ENCODE assay signal across 11 cellular contexts in the genomic region with DNA sequence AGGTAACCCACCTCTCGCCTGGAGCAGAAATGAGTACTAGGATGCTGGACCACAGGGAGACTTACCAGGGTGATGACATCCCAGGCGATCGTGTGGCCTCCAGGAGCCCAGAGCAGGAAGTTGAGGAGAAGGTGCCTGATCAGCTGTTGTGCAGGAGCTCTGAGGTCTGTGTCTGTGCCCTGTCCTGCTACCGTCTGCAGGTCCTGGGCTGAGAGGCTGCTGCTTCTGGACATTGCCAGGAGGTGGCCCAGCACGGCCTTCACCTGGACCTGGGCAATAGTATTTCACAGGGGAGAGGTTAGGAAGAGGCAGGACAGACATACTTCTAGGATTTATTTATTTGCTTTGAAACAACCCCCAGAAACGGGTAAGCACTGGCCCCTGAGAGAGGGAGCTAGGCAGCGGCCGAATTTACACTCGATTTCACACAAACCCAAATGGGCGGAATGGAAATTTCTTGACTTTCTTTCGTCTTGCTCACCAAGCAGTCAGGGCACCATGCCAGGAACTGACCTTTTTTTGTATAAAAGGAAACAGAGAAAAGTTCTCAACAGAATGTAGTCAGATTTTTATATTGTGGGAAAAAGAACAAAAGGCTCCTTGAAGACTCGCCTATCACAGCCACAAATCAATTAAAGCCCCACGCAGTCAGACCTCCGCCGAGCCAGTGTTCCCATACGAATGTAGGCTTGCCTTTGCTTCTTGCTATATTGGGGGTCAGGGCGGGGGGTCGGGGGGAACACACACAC.
A peak's percentile ranks its signal among the peaks of the same experiment; 100 is the strongest.
DNase-seq lines count a peak whose midpoint lies in the region; ATAC-seq and TF ChIP-seq lines count a peak whose summit lies in the region.
"Had no signal": no experiment of that assay in that cellular context is flagged by ENCODE, and none has a peak within 500 bp of the region (broad histone marks: within the 10 kb centered on the region; RNA-seq: fewer than 3 reads in every experiment).

No MANE protein-coding gene starts in this region.

- peak; percentile 90 for DNase-seq in M059J (ENCODE audit: low read depth)
- peak; percentile 37 for DNase-seq in kidney glomerular epithelial cell (lab: John Stamatoyannopoulos, UW)
- DNase-seq in stomach: no peak
- no peak for DNase-seq in NCI-H1417 treated with DMSO at 0.1 percent for 48 hours (lab: John Stamatoyannopoulos, UW)
- no peak for DNase-seq in NCI-H2171 (lab: John Stamatoyannopoulos, UW)
- DNase-seq in HK-2 (ENCODE audit: unreplicated experiment): no peak
- DNase-seq: MM.1S, NCI-H69 had no signal

- peaks cover 11 to 56% (median 31%) of the 10 kb centered on the region in 4 donors for H3K4me1 ChIP-seq in stomach

- no peak for ATAC-seq in HG03460 (IDR thresholded peaks at IDR 0.05; ENCODE audit: unreplicated experiment)

- no peaks in the 10 kb centered on the region for H3K9me3 ChIP-seq in stomach

- H3K27me3 ChIP-seq in stomach: no peaks in the 10 kb centered on the region
- H3K27me3 ChIP-seq: cardiac muscle cell had no signal

- intact Hi-C loops in stomach (cut with DNase I; ENCODE audit: low total_unique reads): no loop called here

- no peak for TF ChIP-seq POLR2A in stomach (IDR thresholded peaks at IDR 0.05)

- no peak overlapping the region for H3K4me3 ChIP-seq in stomach
- H3K4me3 ChIP-seq: cardiac muscle cell had no signal

- H3K36me3 ChIP-seq in stomach: peaks cover 22 to 60% (median 49%) of the 10 kb centered on the region in 4 donors

- 69 to 79% (median 75%) methylated on average over 17 to 18 of the region's 18 CpGs for WGBS in stomach, 5 donors

- H3K27ac ChIP-seq in cingulate gyrus (ENCODE audit: low read depth, low read length) (peak overlapping the region; percentile 55), stomach (peak overlapping the region in 3 of 5 donors; percentile 48 to 63 (median 61))
- H3K27ac ChIP-seq: cardiac muscle cell had no signal

- TF ChIP-seq EP300 in stomach (IDR thresholded peaks at IDR 0.05): no peak

- no peak for TF ChIP-seq CTCF in stomach (IDR thresholded peaks at IDR 0.05)

Comparison
In these comparisons a context has a peak if more than half of its experiments do, and no peak if none do; other contexts are left out.
1. DNase-seq: peak in M059J (single experiment) and kidney glomerular epithelial cell (single experiment); none in stomach (single experiment), NCI-H1417 treated with DMSO at 0.1 percent for 48 hours (single experiment), NCI-H2171 (single experiment) and HK-2 (single experiment).